ENCODE assay signal across 12 cellular contexts in the genomic region with DNA sequence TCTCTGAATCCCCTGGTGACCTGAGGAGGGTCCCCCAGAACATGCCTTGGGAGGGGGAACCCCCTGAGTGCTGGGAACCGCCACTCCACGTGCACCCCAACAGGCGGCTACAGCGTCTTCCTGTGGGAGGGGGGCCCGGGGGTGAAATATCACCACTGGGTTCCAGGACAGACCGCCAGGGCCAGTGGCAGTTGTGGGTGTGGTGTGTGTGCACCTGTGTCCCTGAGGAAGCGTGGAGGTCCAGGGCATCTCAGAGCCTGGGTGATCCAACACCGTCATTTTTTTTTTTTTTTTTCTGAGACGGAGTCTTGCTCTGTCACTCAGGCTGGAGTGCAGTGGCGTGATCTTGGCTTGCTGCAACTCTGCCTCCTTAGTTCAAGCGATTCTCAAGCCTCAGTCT. TPM values are rescaled to one million over a fixed set of nuclear protein-coding genes. Genes with fewer than 3 reads are reported as not detected.
DNase-seq lines count a peak whose midpoint lies in the region; ATAC-seq and TF ChIP-seq lines count a peak whose summit lies in the region.
"Had no signal": no experiment of that assay in that cellular context is flagged by ENCODE, and none has a peak within 500 bp of the region (broad histone marks: within the 10 kb centered on the region; RNA-seq: fewer than 3 reads in every experiment).

No MANE protein-coding gene starts in this region.

- H3K9me3 Mint-ChIP-seq in stimulated activated naive CD8-positive, alpha-beta T cell treated with anti-CD3 and anti-CD28 coated beads, Interleukin-15, Interleukin-2, amounts not matched to agents 100 ng/mL and 50 ng/mL, for 24 hours, result no peaks in the 10 kb centered on the region

- H3K27ac ChIP-seq in Peyer's patch (peak overlapping the region in 3 of 4 donors; percentile 54 to 98 (median 90)), duodenal mucosa (ENCODE audit: low read depth, low read length) (no peak overlapping the region)
- H3K27ac ChIP-seq: right lobe of liver had no signal

- CTCF ChIA-PET in GM10248 (lab: Yijun Ruan, JAX), result interaction anchor here (1.0 to 3.2 kb wide), 3 partner anchors 19 to 46 kb away, joined by 3 to 13 read pairs (median 4); no protein-coding TSS in a partner anchor

- ATAC-seq in GM21360 (IDR thresholded peaks at IDR 0.05; ENCODE audit: unreplicated experiment) (no peak), GM18519 (IDR thresholded peaks at IDR 0.05; ENCODE audit: low FRiP score, unreplicated experiment) (no peak), HG03025 (IDR thresholded peaks at IDR 0.05; ENCODE audit: low FRiP score, unreplicated experiment) (no peak)
- ATAC-seq: left lung, right lobe of liver, SK-N-SH treated with all-trans-retinoic acid at 6 μM for 48 hours had no signal

- POLR2A ChIA-PET in GM10248 (lab: Yijun Ruan, JAX), result no interaction called here

- TF ChIP-seq POLR2A in Peyer's patch (IDR thresholded peaks at IDR 0.05), result no peak

- peak overlapping the region; percentile 99 for H3K27ac Mint-ChIP-seq in stimulated activated naive CD8-positive, alpha-beta T cell treated with anti-CD3 and anti-CD28 coated beads, Interleukin-15, Interleukin-2, amounts not matched to agents 100 ng/mL and 50 ng/mL, for 24 hours

- DNase-seq in GM10248 (ENCODE audit: extremely low spot score) (peak; percentile 16), Peyer's patch (no peak)
- DNase-seq: DND-41, left lung, NCI-H524 treated with DMSO at 0.1 percent for 48 hours, right lobe of liver had no signal

- H3K36me3 ChIP-seq in Peyer's patch (peaks cover 0 to 19% (median 0%) of the 10 kb centered on the region in 3 donors), duodenal mucosa (ENCODE audit: control insufficient read depth in 1 of 2, insufficient read depth in 2 of 2, low read length in 2 of 2) (peaks cover under 1 to 5% of the 10 kb centered on the region in 2 donors)
- H3K36me3 ChIP-seq: right lobe of liver had no signal

- H3K36me3 Mint-ChIP-seq in stimulated activated naive CD8-positive, alpha-beta T cell treated with anti-CD3 and anti-CD28 coated beads, Interleukin-15, Interleukin-2, amounts not matched to agents 100 ng/mL and 50 ng/mL, for 24 hours (ENCODE audit: low read depth), result peaks cover 53% of the 10 kb centered on the region

- H3K4me3 Mint-ChIP-seq in stimulated activated naive CD8-positive, alpha-beta T cell treated with anti-CD3 and anti-CD28 coated beads, Interleukin-15, Interleukin-2, amounts not matched to agents 100 ng/mL and 50 ng/mL, for 24 hours, result peak overlapping the region; percentile 92

- H3K4me1 Mint-ChIP-seq in stimulated activated naive CD8-positive, alpha-beta T cell treated with anti-CD3 and anti-CD28 coated beads, Interleukin-15, Interleukin-2, amounts not matched to agents 100 ng/mL and 50 ng/mL, for 24 hours (ENCODE audit: low read depth), result peaks cover 32% of the 10 kb centered on the region

- H3K9me3 ChIP-seq in Peyer's patch (no peaks in the 10 kb centered on the region), duodenal mucosa (ENCODE audit: control insufficient read depth in 1 of 2, low read length in 2 of 2) (no peaks in the 10 kb centered on the region)
- H3K9me3 ChIP-seq: left lung, right lobe of liver had no signal

- H3K9ac ChIP-seq in duodenal mucosa (ENCODE audit: low read depth in 1 of 2, low read length in 2 of 2), result no peak overlapping the region

- H3K4me1 ChIP-seq in Peyer's patch (peaks cover 0 to 30% (median 7%) of the 10 kb centered on the region in 4 donors), duodenal mucosa (ENCODE audit: control insufficient read depth in 1 of 2, insufficient read depth in 2 of 2, low read length in 2 of 2) (peaks cover 11 to 27% of the 10 kb centered on the region in 2 donors)
- H3K4me1 ChIP-seq: right lobe of liver had no signal

- H3K4me3 ChIP-seq in Peyer's patch, result peak overlapping the region in 2 of 4 donors; percentile 9 to 60
- peak overlapping the region; percentile 29 to 40 for H3K4me3 ChIP-seq in duodenal mucosa (ENCODE audit: low read depth in 1 of 2, low read length in 2 of 2)
- H3K4me3 ChIP-seq: right lobe of liver had no signal

- TF ChIP-seq CTCF in GM10248 (IDR thresholded peaks at IDR 0.05; ENCODE audit: control extremely low read depth, extremely low read depth, low read depth, missing control alignments), result no peak
- no peak for TF ChIP-seq CTCF in Peyer's patch (IDR thresholded peaks at IDR 0.05)

- H3K27me3 ChIP-seq in Peyer's patch, result no peaks in the 10 kb centered on the region
- no peaks in the 10 kb centered on the region for H3K27me3 ChIP-seq in duodenal mucosa (ENCODE audit: control insufficient read depth in 1 of 2, insufficient read depth in 2 of 2, low read length in 2 of 2)
- H3K27me3 ChIP-seq: left lung, right lobe of liver had no signal

- H3K27me3 Mint-ChIP-seq in stimulated activated naive CD8-positive, alpha-beta T cell treated with anti-CD3 and anti-CD28 coated beads, Interleukin-15, Interleukin-2, amounts not matched to agents 100 ng/mL and 50 ng/mL, for 24 hours, result no peaks in the 10 kb centered on the region

RNA-seq across cellular contexts. Expression of a gene that starts 4.2 kb away (rescaled TPM):
- total RNA-seq in Peyer's patch, result 100 to 1,000 TPM in 2 of 4 donors, 10 to 100 TPM in 2; 70.6 to 159 (median 110) TPM

RNA-seq across cellular contexts. Expression of a gene that starts 33.6 kb away (rescaled TPM):
- total RNA-seq in Peyer's patch, result 100 to 1,000 TPM in 3 of 4 donors, 10 to 100 TPM in 1; 52.5 to 283 (median 115) TPM

RNA-seq across cellular contexts. Expression of a gene that starts 47.6 kb away (rescaled TPM):
- 100 to 1,000 TPM in 1 of 4 donors, 10 to 100 TPM in 3; 13.1 to 140 (median 28.2) TPM for total RNA-seq in Peyer's patch
